13 cellular contexts compared by ENCODE assay signal in the genomic region with DNA sequence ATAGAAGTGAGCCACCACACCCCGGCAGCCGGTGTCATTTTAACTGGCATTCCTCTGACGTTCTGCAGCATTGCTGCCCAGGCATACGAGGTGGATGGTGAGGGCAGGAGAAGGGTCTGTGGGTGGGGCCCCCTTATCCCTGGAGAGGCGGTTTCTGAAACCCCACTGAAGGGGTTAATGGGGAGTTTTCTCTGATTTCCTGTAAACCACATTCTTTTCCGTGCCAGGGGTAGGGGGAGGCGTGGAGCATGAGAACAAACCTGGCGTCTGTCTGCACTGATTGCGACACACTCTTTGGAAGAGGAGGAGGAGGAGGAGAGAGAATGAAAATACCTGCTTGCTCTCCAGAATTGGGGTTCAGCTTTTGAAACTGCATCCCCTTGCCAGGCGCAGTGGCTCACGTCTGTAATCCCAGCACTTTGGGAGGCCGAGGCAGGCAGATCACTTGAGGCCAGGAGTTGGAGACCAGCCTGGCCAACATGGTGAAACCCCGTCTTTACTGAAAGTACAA. TPM values are rescaled to one million over a fixed set of nuclear protein-coding genes. Genes with fewer than 3 reads are reported as not detected.
DNase-seq lines count a peak whose midpoint lies in the region; ATAC-seq and TF ChIP-seq lines count a peak whose summit lies in the region.
"Had no signal": no experiment of that assay in that cellular context is flagged by ENCODE, and none has a peak within 500 bp of the region (broad histone marks: within the 10 kb centered on the region; RNA-seq: fewer than 3 reads in every experiment).

No MANE protein-coding gene starts in this region.

- peak overlapping the region in 2 of 3 donors; percentile 23 to 33 for H3K4me3 ChIP-seq in breast epithelium
- no peak overlapping the region for H3K4me3 ChIP-seq in suprapubic skin

- H3K27ac ChIP-seq in breast epithelium, result peak overlapping the region; percentile 72 to 82
- peak overlapping the region; percentile 54 for H3K27ac ChIP-seq in suprapubic skin

- intact Hi-C loops in breast epithelium (cut with DNase I; ENCODE audit: low total_unique reads), result no loop called here

- H3K4me1 ChIP-seq in breast epithelium (no peaks in the 10 kb centered on the region), suprapubic skin (peaks cover 24% of the 10 kb centered on the region)

- TF ChIP-seq EP300 in suprapubic skin (IDR thresholded peaks at IDR 0.05), result no peak

- TF ChIP-seq CTCF in breast epithelium (IDR thresholded peaks at IDR 0.05) (no peak), suprapubic skin (IDR thresholded peaks at IDR 0.05) (no peak)

- H3K36me3 ChIP-seq in breast epithelium (no peaks in the 10 kb centered on the region), suprapubic skin (no peaks in the 10 kb centered on the region)

- TF ChIP-seq POLR2A in breast epithelium (IDR thresholded peaks at IDR 0.05) (no peak), suprapubic skin (IDR thresholded peaks at IDR 0.05) (no peak)

- no peaks in the 10 kb centered on the region for H3K27me3 ChIP-seq in breast epithelium
- H3K27me3 ChIP-seq in suprapubic skin, result no peaks in the 10 kb centered on the region

- ATAC-seq in left lobe of liver (peak; percentile 5), GM18870 (IDR thresholded peaks at IDR 0.05; ENCODE audit: unreplicated experiment) (no peak), GM18867 (IDR thresholded peaks at IDR 0.05; ENCODE audit: unreplicated experiment) (no peak), GM18868 (IDR thresholded peaks at IDR 0.05; ENCODE audit: unreplicated experiment) (no peak)

- DNase-seq in H4 (ENCODE audit: low spot score) (peak; percentile 77), breast epithelium (ENCODE audit: low spot score in 2 of 2) (peak in 1 of 2 donors; percentile 67), left lobe of liver (ENCODE audit: low spot score) (peak; percentile 89), suprapubic skin (ENCODE audit: low spot score in 2 of 2) (peak in 1 of 2 donors; percentile 72), GM19238 (ENCODE audit: insufficient read length, low spot score) (no peak)
- DNase-seq: activated CD4-positive, alpha-beta T cell treated with anti-CD3 and anti-CD28 coated beads, Interleukin-2, amount 50 U/mL, for 4 hours; activated naive CD8-positive, alpha-beta T cell treated with anti-CD3 and anti-CD28 coated beads, Interleukin-2, amount 10 ng/mL, durations not matched to agents 7 days and 5 days; EL; NCI-H1105 had no signal

- H3K9me3 ChIP-seq in breast epithelium (no peaks in the 10 kb centered on the region), suprapubic skin (no peaks in the 10 kb centered on the region)

- 12% methylated on average over 13 of the region's 13 CpGs for WGBS in suprapubic skin

RNA-seq across cellular contexts. Expression of a gene that starts 2.7 kb away (rescaled TPM):
- total RNA-seq in H4 (2014; rRNA removed; shearing (Covaris generic)), result 4.7 and 9.1 TPM in 2 replicates
- total RNA-seq in breast epithelium (1,000 to 10,000 TPM in 2 of 3 donors, 100 to 1,000 TPM in 1; 856 to 1,298 (median 1,115) TPM), left lobe of liver (11,297 TPM), suprapubic skin (100 to 1,000 TPM in 2 of 4 donors, 10 to 100 TPM in 2; 55.3 to 109 (median 86.8) TPM)

RNA-seq across cellular contexts. Expression of a gene that starts 14.2 kb away (rescaled TPM):
- 65.4 and 81.8 TPM in 2 replicates for total RNA-seq in H4 (2014; rRNA removed; shearing (Covaris generic))
- total RNA-seq in breast epithelium (10 to 100 TPM; 62.9 to 98.1 (median 78.0) TPM), left lobe of liver (28.8 TPM), suprapubic skin (10 to 100 TPM; 52.9 to 72.7 (median 60.7) TPM)

RNA-seq across cellular contexts. Expression of a gene that starts 16.3 kb away (rescaled TPM):
- 29.5 and 91.7 TPM in 2 replicates for total RNA-seq in H4 (2014; rRNA removed; shearing (Covaris generic))
- 10 to 100 TPM; 56.9 to 98.1 (median 87.5) TPM for total RNA-seq in breast epithelium
- 9.0 TPM for total RNA-seq in left lobe of liver
- 10 to 100 TPM; 25.5 to 80.7 (median 40.5) TPM for total RNA-seq in suprapubic skin

RNA-seq across cellular contexts. Expression of a gene that starts 44.1 kb away (rescaled TPM):
- total RNA-seq in H4 (2014; rRNA removed; shearing (Covaris generic)), result not detected in 2 replicates
- total RNA-seq in breast epithelium (10 to 100 TPM in 2 of 3 donors, under 1 TPM in 1; 0.96 to 38.2 (median 18.4) TPM), left lobe of liver (1.1 TPM), suprapubic skin (10 to 100 TPM; 52.4 to 77.2 (median 66.8) TPM)
- total RNA-seq: neural crest cell had no signal

RNA-seq across cellular contexts. Expression of a gene that starts 49.3 kb away (rescaled TPM):
- 0.06 TPM in 1 of 2 replicates, not detected in the other for total RNA-seq in H4 (2014; rRNA removed; shearing (Covaris generic))
- total RNA-seq in breast epithelium, result 10 to 100 TPM in 1 of 3 donors, 1 to 10 TPM in 2; 6.6 to 10.2 (median 8.5) TPM
- total RNA-seq in left lobe of liver, result 3.1 TPM
- total RNA-seq in suprapubic skin, result 1 to 10 TPM; 1.1 to 3.1 (median 1.2) TPM
- total RNA-seq: neural crest cell had no signal
